ENCODE assay signal across 9 cellular contexts in genomic region chr10:91340613-91341362, GRCh38.
A peak's percentile ranks its signal among the peaks of the same experiment; 100 is the strongest.
DNase-seq lines count a peak whose midpoint lies in the region; TF ChIP-seq lines count a peak whose summit lies in the region.
"Had no signal": no experiment of that assay in that cellular context is flagged by ENCODE, and none has a peak within 500 bp of the region (broad histone marks: within the 10 kb centered on the region; RNA-seq: fewer than 3 reads in every experiment).

No MANE protein-coding gene starts in this region.

- H3K27ac ChIP-seq in skeletal muscle tissue (ENCODE audit: low read depth, low read length) = peak overlapping the region; percentile 28
- H3K27ac ChIP-seq: adrenal gland, right lobe of liver had no signal

- CTCF ChIA-PET in activated naive CD4-positive, alpha-beta T cell treated with anti-CD3 and anti-CD28 coated beads, Interleukin-2, amount 10 ng/mL, durations not matched to agents 7 days and 5 days (lab: Charles Lee) = interaction anchor here (1.7 kb wide), 1 partner anchor 42 kb away, joined by 5 read pairs; no protein-coding TSS in a partner anchor

- H3K4me1 ChIP-seq in skeletal muscle tissue (ENCODE audit: control insufficient read depth in 3 of 3, insufficient read depth in 3 of 3, low read length in 3 of 3) = peaks cover 9 to 13% (median 13%) of the 10 kb centered on the region in 3 donors
- H3K4me1 ChIP-seq: adrenal gland, right lobe of liver had no signal

- DNase-seq in HS-5 (ENCODE audit: low read depth) = peak; percentile 93
- peak; percentile 59 for DNase-seq in fibroblast of the conjunctiva (ENCODE audit: low read depth)
- DNase-seq in T-helper 1 cell = no peak
- DNase-seq in activated T-cell treated with anti-CD3 and anti-CD28 coated beads for 4 hours = no peak
- no peak for DNase-seq in activated naive CD4-positive, alpha-beta T cell treated with anti-CD3 and anti-CD28 coated beads, Interleukin-2, amount 10 ng/mL, durations not matched to agents 7 days and 5 days
- DNase-seq: right lobe of liver had no signal

- no peak overlapping the region for H3K27ac Mint-ChIP-seq in activated naive CD4-positive, alpha-beta T cell treated with anti-CD3 and anti-CD28 coated beads, Interleukin-2, amount 10 ng/mL, durations not matched to agents 7 days and 5 days

- no peaks in the 10 kb centered on the region for H3K27me3 ChIP-seq in skeletal muscle tissue (ENCODE audit: control insufficient read depth in 3 of 3, insufficient read depth in 3 of 3, low read length in 3 of 3)
- H3K27me3 ChIP-seq: adrenal gland, right lobe of liver had no signal

- no peaks in the 10 kb centered on the region for H3K9me3 ChIP-seq in skeletal muscle tissue (ENCODE audit: control insufficient read depth in 3 of 3, low read length in 3 of 3)
- H3K9me3 ChIP-seq: adrenal gland, right lobe of liver had no signal

- H3K4me3 Mint-ChIP-seq in activated naive CD4-positive, alpha-beta T cell treated with anti-CD3 and anti-CD28 coated beads, Interleukin-2, amount 10 ng/mL, durations not matched to agents 7 days and 5 days = no peak overlapping the region

- no peaks in the 10 kb centered on the region for H3K9me3 Mint-ChIP-seq in activated naive CD4-positive, alpha-beta T cell treated with anti-CD3 and anti-CD28 coated beads, Interleukin-2, amount 10 ng/mL, durations not matched to agents 7 days and 5 days

- no peaks in the 10 kb centered on the region for H3K36me3 ChIP-seq in skeletal muscle tissue (ENCODE audit: control insufficient read depth in 3 of 3, insufficient read depth in 3 of 3, low read length in 3 of 3)
- H3K36me3 ChIP-seq: adrenal gland, right lobe of liver had no signal

- H3K4me1 Mint-ChIP-seq in activated naive CD4-positive, alpha-beta T cell treated with anti-CD3 and anti-CD28 coated beads, Interleukin-2, amount 10 ng/mL, durations not matched to agents 7 days and 5 days = no peaks in the 10 kb centered on the region

- no peak overlapping the region for H3K9ac ChIP-seq in skeletal muscle tissue (ENCODE audit: low read depth in 1 of 3, low read length in 3 of 3)

- no peak overlapping the region for H3K4me3 ChIP-seq in skeletal muscle tissue (ENCODE audit: low read length in 3 of 3)
- H3K4me3 ChIP-seq: adrenal gland, right lobe of liver had no signal

- H3K36me3 Mint-ChIP-seq in activated naive CD4-positive, alpha-beta T cell treated with anti-CD3 and anti-CD28 coated beads, Interleukin-2, amount 10 ng/mL, durations not matched to agents 7 days and 5 days = no peaks in the 10 kb centered on the region

- no peaks in the 10 kb centered on the region for H3K27me3 Mint-ChIP-seq in activated naive CD4-positive, alpha-beta T cell treated with anti-CD3 and anti-CD28 coated beads, Interleukin-2, amount 10 ng/mL, durations not matched to agents 7 days and 5 days

TF ChIP-seq in PFSK-1, 5 proteins besides CTCF, POLR2A, EP300 and RAD21:
- TF ChIP-seq TAF1 (IDR thresholded peaks at IDR 0.05; ENCODE audit: borderline replicate concordance, insufficient read depth, low read length) (peak; percentile 69; the same call in 1 of the 2 replicates), POLR2AphosphoS5 (IDR thresholded peaks at IDR 0.05; ENCODE audit: low read depth, low read length) (peak; percentile 64; the same call in 1 of the 2 replicates), REST (IDR thresholded peaks at IDR 0.05; ENCODE audit: insufficient read depth in 1 of 2, low read depth in 2 of 2, low read length in 2 of 2) (0 out of 4 replicates have a peak, but pooled peaks of 1 of the 2 experiments have one; percentile 57), SIN3A (IDR thresholded peaks at IDR 0.05; ENCODE audit: borderline replicate concordance, insufficient read depth, low read length) (peak; percentile 48; the same call in 1 of the 2 replicates), FOXP2 (optimal IDR thresholded peaks at IDR 0.05; ENCODE audit: borderline replicate concordance, extremely low read depth, extremely low read length, insufficient read depth) (peak; percentile 15)
TF ChIP-seq in PFSK-1: peak in this region for 5.

Comparison
In these comparisons a context has a peak if more than half of its experiments do, and no peak if none do; other contexts are left out.
1. DNase-seq: peak in HS-5 (single experiment) and fibroblast of the conjunctiva (single experiment); none in T-helper 1 cell (0 of 5), activated T-cell treated with anti-CD3 and anti-CD28 coated beads for 4 hours (single experiment) and activated naive CD4-positive, alpha-beta T cell treated with anti-CD3 and anti-CD28 coated beads, Interleukin-2, amount 10 ng/mL, durations not matched to agents 7 days and 5 days (single experiment).